1 cellular context compared by ENCODE assay signal in the genomic region with DNA sequence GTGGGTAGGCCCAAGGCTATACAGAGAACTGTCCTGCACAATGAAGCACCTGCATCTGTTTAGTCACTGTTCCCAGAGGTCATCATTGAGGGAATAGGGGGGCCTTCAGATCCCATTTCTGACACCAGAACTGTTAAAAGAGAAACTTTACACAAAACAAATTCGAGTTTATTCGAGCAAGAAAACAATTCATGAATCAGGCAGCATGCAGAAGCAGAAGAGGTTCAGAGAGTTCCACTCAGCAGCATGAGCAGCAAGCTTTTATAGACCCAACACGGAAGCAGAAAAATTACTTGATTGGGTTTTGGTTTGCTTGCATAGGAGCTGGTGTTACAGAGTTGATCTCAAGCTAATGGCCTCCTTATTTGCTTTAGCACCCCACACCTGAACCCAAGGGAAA.
TF ChIP-seq lines count a peak whose summit lies in the region.

No MANE protein-coding gene starts in this region.

TF ChIP-seq in WTC11, 78 proteins besides CTCF, POLR2A, EP300 and RAD21 (continued from another document):
- TF ChIP-seq, protein P1, sequence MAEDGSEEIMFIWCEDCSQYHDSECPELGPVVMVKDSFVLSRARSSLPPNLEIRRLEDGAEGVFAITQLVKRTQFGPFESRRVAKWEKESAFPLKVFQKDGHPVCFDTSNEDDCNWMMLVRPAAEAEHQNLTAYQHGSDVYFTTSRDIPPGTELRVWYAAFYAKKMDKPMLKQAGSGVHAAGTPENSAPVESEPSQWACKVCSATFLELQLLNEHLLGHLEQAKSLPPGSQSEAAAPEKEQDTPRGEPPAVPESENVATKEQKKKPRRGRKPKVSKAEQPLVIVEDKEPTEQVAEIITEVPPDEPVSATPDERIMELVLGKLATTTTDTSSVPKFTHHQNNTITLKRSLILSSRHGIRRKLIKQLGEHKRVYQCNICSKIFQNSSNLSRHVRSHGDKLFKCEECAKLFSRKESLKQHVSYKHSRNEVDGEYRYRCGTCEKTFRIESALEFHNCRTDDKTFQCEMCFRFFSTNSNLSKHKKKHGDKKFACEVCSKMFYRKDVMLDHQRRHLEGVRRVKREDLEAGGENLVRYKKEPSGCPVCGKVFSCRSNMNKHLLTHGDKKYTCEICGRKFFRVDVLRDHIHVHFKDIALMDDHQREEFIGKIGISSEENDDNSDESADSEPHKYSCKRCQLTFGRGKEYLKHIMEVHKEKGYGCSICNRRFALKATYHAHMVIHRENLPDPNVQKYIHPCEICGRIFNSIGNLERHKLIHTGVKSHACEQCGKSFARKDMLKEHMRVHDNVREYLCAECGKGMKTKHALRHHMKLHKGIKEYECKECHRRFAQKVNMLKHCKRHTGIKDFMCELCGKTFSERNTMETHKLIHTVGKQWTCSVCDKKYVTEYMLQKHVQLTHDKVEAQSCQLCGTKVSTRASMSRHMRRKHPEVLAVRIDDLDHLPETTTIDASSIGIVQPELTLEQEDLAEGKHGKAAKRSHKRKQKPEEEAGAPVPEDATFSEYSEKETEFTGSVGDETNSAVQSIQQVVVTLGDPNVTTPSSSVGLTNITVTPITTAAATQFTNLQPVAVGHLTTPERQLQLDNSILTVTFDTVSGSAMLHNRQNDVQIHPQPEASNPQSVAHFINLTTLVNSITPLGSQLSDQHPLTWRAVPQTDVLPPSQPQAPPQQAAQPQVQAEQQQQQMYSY (CRISPR knock-in tag; IDR thresholded peaks at IDR 0.05): no peak
- TF ChIP-seq NFATC4 (CRISPR knock-in tag; IDR thresholded peaks at IDR 0.05) (no peak), MXD4 (CRISPR knock-in tag; IDR thresholded peaks at IDR 0.05; ENCODE audit: borderline replicate concordance) (no peak), GABPB1 (CRISPR knock-in tag; IDR thresholded peaks at IDR 0.05) (no peak)
- TF ChIP-seq, protein P2, sequence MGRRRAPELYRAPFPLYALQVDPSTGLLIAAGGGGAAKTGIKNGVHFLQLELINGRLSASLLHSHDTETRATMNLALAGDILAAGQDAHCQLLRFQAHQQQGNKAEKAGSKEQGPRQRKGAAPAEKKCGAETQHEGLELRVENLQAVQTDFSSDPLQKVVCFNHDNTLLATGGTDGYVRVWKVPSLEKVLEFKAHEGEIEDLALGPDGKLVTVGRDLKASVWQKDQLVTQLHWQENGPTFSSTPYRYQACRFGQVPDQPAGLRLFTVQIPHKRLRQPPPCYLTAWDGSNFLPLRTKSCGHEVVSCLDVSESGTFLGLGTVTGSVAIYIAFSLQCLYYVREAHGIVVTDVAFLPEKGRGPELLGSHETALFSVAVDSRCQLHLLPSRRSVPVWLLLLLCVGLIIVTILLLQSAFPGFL (CRISPR knock-in tag; IDR thresholded peaks at IDR 0.05; ENCODE audit: borderline replicate concordance): no peak
- TF ChIP-seq, protein P3, sequence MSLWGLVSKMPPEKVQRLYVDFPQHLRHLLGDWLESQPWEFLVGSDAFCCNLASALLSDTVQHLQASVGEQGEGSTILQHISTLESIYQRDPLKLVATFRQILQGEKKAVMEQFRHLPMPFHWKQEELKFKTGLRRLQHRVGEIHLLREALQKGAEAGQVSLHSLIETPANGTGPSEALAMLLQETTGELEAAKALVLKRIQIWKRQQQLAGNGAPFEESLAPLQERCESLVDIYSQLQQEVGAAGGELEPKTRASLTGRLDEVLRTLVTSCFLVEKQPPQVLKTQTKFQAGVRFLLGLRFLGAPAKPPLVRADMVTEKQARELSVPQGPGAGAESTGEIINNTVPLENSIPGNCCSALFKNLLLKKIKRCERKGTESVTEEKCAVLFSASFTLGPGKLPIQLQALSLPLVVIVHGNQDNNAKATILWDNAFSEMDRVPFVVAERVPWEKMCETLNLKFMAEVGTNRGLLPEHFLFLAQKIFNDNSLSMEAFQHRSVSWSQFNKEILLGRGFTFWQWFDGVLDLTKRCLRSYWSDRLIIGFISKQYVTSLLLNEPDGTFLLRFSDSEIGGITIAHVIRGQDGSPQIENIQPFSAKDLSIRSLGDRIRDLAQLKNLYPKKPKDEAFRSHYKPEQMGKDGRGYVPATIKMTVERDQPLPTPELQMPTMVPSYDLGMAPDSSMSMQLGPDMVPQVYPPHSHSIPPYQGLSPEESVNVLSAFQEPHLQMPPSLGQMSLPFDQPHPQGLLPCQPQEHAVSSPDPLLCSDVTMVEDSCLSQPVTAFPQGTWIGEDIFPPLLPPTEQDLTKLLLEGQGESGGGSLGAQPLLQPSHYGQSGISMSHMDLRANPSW (CRISPR knock-in tag; conservative IDR thresholded peaks at IDR 0.05; ENCODE audit: low read depth): no peak
